Comparison of ENCODE assay signal across 1 cellular context in the genomic region with DNA sequence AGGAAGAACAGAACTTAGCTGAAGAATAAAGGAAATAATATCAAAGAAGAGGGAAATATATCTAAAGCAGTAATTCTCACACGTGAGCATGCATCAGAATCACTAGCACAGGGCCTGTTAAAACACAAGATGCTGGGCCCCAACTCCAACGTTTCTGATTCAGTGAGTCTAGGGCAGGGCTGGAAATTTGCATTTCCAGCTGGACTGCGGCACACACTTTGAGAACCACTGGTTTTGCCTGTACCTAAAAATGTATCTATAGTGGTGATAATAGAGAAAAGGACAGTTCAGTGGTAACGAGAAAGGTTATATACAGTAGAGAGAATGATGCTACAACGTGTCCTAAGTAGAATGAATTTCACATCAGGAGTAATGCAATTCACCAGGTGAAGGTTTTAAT.
TF ChIP-seq lines count a peak whose summit lies in the region.

No MANE protein-coding gene starts in this region.

TF ChIP-seq in K562, 482 proteins besides CTCF, POLR2A, EP300 and RAD21:
- TF ChIP-seq, protein P1, sequence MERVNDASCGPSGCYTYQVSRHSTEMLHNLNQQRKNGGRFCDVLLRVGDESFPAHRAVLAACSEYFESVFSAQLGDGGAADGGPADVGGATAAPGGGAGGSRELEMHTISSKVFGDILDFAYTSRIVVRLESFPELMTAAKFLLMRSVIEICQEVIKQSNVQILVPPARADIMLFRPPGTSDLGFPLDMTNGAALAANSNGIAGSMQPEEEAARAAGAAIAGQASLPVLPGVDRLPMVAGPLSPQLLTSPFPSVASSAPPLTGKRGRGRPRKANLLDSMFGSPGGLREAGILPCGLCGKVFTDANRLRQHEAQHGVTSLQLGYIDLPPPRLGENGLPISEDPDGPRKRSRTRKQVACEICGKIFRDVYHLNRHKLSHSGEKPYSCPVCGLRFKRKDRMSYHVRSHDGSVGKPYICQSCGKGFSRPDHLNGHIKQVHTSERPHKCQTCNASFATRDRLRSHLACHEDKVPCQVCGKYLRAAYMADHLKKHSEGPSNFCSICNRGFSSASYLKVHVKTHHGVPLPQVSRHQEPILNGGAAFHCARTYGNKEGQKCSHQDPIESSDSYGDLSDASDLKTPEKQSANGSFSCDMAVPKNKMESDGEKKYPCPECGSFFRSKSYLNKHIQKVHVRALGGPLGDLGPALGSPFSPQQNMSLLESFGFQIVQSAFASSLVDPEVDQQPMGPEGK (CRISPR knock-in tag; IDR thresholded peaks at IDR 0.05; ENCODE audit: borderline replicate concordance): no peak
- TF ChIP-seq, protein P2, sequence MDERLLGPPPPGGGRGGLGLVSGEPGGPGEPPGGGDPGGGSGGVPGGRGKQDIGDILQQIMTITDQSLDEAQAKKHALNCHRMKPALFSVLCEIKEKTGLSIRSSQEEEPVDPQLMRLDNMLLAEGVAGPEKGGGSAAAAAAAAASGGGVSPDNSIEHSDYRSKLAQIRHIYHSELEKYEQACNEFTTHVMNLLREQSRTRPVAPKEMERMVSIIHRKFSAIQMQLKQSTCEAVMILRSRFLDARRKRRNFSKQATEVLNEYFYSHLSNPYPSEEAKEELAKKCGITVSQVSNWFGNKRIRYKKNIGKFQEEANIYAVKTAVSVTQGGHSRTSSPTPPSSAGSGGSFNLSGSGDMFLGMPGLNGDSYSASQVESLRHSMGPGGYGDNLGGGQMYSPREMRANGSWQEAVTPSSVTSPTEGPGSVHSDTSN (CRISPR knock-in tag; IDR thresholded peaks at IDR 0.05; ENCODE audit: low read depth): no peak
- TF ChIP-seq, protein P2 (tag; conservative IDR thresholded peaks at IDR 0.05; ENCODE audit: low read depth): 0 out of 2 replicates have a peak, but pooled peaks have one; percentile 37
